ENCODE assay signal across 1 cellular context in the genomic region with DNA sequence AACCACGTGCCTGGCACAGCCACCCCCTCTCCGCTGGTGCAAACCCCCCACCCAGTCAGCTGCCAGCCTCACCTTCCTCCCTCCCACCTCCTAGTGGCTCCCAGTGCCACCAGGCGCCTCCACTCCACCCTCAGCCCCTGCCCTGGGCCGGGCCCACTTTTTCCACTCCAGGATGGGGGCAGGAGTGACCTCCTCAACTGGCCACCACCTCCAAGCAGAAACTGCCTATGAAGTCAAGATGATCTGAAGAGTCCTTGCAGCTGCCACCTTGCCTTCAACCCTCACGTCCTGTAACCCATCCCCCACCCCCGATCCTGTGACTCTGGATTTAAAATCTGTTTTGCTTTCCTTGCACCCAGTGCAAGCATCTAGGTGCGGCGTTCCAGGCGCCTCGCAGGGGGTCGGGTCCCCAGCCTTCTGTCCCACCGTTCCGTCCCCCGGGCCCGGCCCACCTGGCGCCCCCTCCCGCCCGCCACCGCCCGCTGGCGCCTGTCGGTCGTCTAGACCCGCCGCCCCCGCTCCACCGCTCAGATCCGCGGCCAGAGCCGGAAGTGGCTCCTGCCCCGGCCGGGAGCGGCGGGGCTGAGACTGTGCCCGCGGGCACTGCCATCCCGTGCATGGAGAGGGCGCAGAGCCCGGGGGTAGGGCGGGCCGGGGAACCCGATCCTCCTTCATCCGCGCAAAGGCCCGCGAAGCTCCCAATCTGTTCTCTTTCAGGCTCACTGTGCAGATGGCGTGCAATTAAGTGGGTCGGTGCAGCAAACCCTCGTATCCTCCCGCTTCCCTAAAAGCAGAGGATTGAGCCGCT.
TF ChIP-seq lines count a peak whose summit lies in the region.

No MANE protein-coding gene starts in this region.

TF ChIP-seq in GM12878, 131 proteins besides CTCF, POLR2A, EP300 and RAD21 (continued from another document):
- TF ChIP-seq BCLAF1 (IDR thresholded peaks at IDR 0.05) (no peak), NKRF (conservative IDR thresholded peaks at IDR 0.05) (0 out of 2 replicates have a peak, but pooled peaks have one; percentile 39), LARP7 (IDR thresholded peaks at IDR 0.05) (no peak), GATAD2B (conservative IDR thresholded peaks at IDR 0.05; ENCODE audit: low read depth) (peak; percentile 93), EED (IDR thresholded peaks at IDR 0.05; ENCODE audit: low read depth) (peak; percentile 30; the same call in 1 of the 2 replicates), TCF12 (IDR thresholded peaks at IDR 0.05; ENCODE audit: low read depth, low read length) (0 out of 2 replicates have a peak, but pooled peaks have one; percentile 7), SUZ12 (IDR thresholded peaks at IDR 0.05; ENCODE audit: unreplicated experiment) (no peak), ETV6 (conservative IDR thresholded peaks at IDR 0.05 in 1 of 2, IDR thresholded peaks at IDR 0.05 in 1 of 2; ENCODE audit: borderline replicate concordance in 1 of 2, low read depth in 1 of 2) (no peak), CEBPB (IDR thresholded peaks at IDR 0.05; ENCODE audit: borderline replicate concordance in 1 of 2, low read depth in 2 of 2, low read length in 2 of 2) (no peak), RUNX3 (IDR thresholded peaks at IDR 0.05; ENCODE audit: low read length) (peak; percentile 32; the same call in 1 of the 2 replicates), BRCA1 (IDR thresholded peaks at IDR 0.05; ENCODE audit: low read depth, low read length) (no peak), SPI1 (IDR thresholded peaks at IDR 0.05; ENCODE audit: borderline replicate concordance, insufficient read depth, low read depth, low read length) (peak; percentile 39; the same call in 1 of the 2 replicates), BHLHE40 (IDR thresholded peaks at IDR 0.05; ENCODE audit: borderline replicate concordance in 1 of 2, low read depth in 2 of 2, low read length in 1 of 2) (peak in 1 of 2 experiments; percentile 74; a peak in 1 of 4 replicates), MXI1 (IDR thresholded peaks at IDR 0.05; ENCODE audit: low read depth, low read length) (peak; percentile 41; the same call in 1 of the 2 replicates), SMARCA5 (IDR thresholded peaks at IDR 0.05) (peak; percentile 38; the same call in 1 of the 2 replicates), RELA (IDR thresholded peaks at IDR 0.05; ENCODE audit: borderline replicate concordance, partially characterized antibody) (no peak), MTA2 (IDR thresholded peaks at IDR 0.05; ENCODE audit: low read depth) (peak; percentile 19; the same call in 1 of the 2 replicates), SIX5 (IDR thresholded peaks at IDR 0.05; ENCODE audit: low read depth, low read length, severe bottlenecking) (no peak), BCL11A (IDR thresholded peaks at IDR 0.05; ENCODE audit: low read depth, low read length) (no peak), NFXL1 (IDR thresholded peaks at IDR 0.05; ENCODE audit: borderline replicate concordance) (no peak), RB1 (IDR thresholded peaks at IDR 0.05; ENCODE audit: borderline replicate concordance) (no peak), ZNF622 (IDR thresholded peaks at IDR 0.05) (no peak), NR2F1 (conservative IDR thresholded peaks at IDR 0.05) (0 out of 2 replicates have a peak, but pooled peaks have one; percentile 16)
- TF ChIP-seq, protein P1, sequence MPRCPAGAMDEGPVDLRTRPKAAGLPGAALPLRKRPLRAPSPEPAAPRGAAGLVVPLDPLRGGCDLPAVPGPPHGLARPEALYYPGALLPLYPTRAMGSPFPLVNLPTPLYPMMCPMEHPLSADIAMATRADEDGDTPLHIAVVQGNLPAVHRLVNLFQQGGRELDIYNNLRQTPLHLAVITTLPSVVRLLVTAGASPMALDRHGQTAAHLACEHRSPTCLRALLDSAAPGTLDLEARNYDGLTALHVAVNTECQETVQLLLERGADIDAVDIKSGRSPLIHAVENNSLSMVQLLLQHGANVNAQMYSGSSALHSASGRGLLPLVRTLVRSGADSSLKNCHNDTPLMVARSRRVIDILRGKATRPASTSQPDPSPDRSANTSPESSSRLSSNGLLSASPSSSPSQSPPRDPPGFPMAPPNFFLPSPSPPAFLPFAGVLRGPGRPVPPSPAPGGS (IDR thresholded peaks at IDR 0.05; ENCODE audit: borderline replicate concordance, insufficient read depth, low read depth, low read length, poor library complexity, severe bottlenecking) = peak; percentile 17
- TF ChIP-seq, protein P2, sequence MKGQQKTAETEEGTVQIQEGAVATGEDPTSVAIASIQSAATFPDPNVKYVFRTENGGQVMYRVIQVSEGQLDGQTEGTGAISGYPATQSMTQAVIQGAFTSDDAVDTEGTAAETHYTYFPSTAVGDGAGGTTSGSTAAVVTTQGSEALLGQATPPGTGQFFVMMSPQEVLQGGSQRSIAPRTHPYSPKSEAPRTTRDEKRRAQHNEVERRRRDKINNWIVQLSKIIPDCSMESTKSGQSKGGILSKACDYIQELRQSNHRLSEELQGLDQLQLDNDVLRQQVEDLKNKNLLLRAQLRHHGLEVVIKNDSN (IDR thresholded peaks at IDR 0.05; ENCODE audit: borderline replicate concordance, extremely low read length, insufficient read depth, low read depth, low read length) = no peak
- TF ChIP-seq, protein P3, sequence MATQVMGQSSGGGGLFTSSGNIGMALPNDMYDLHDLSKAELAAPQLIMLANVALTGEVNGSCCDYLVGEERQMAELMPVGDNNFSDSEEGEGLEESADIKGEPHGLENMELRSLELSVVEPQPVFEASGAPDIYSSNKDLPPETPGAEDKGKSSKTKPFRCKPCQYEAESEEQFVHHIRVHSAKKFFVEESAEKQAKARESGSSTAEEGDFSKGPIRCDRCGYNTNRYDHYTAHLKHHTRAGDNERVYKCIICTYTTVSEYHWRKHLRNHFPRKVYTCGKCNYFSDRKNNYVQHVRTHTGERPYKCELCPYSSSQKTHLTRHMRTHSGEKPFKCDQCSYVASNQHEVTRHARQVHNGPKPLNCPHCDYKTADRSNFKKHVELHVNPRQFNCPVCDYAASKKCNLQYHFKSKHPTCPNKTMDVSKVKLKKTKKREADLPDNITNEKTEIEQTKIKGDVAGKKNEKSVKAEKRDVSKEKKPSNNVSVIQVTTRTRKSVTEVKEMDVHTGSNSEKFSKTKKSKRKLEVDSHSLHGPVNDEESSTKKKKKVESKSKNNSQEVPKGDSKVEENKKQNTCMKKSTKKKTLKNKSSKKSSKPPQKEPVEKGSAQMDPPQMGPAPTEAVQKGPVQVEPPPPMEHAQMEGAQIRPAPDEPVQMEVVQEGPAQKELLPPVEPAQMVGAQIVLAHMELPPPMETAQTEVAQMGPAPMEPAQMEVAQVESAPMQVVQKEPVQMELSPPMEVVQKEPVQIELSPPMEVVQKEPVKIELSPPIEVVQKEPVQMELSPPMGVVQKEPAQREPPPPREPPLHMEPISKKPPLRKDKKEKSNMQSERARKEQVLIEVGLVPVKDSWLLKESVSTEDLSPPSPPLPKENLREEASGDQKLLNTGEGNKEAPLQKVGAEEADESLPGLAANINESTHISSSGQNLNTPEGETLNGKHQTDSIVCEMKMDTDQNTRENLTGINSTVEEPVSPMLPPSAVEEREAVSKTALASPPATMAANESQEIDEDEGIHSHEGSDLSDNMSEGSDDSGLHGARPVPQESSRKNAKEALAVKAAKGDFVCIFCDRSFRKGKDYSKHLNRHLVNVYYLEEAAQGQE (IDR thresholded peaks at IDR 0.05; ENCODE audit: low read depth, low read length) = no peak
TF ChIP-seq in GM12878: peak in this region for 20.
